20 cellular contexts compared by ENCODE assay signal in genomic region chr2:172416447-172417058, GRCh38.
"Had no signal": no experiment of that assay in that cellular context is flagged by ENCODE, and none has a peak within 500 bp of the region (broad histone marks: within the 10 kb centered on the region; RNA-seq: fewer than 3 reads in every experiment).

No MANE protein-coding gene starts in this region.

- FAIRE-seq: keratinocyte, TTC549 had no signal

- H3K27ac Mint-ChIP-seq: activated CD4-positive, alpha-beta T cell treated with anti-CD3 and anti-CD28 coated beads, Interleukin-2, amount 10 ng/mL, durations not matched to agents 7 days and 5 days; activated T-helper 17 cell treated with anti-CD3 and anti-CD28 coated beads, Interleukin-2, amount 50 U/mL, for 72 hours had no signal

- H3K27me3 Mint-ChIP-seq: activated T-helper 17 cell treated with anti-CD3 and anti-CD28 coated beads, Interleukin-2, amount 50 U/mL, for 72 hours had no signal

- H3K4me1 Mint-ChIP-seq: activated CD4-positive, alpha-beta T cell treated with anti-CD3 and anti-CD28 coated beads, Interleukin-2, amount 10 ng/mL, durations not matched to agents 7 days and 5 days; activated T-helper 17 cell treated with anti-CD3 and anti-CD28 coated beads, Interleukin-2, amount 50 U/mL, for 72 hours had no signal

- H3K36me3 ChIP-seq: gastroesophageal sphincter, left ventricle myocardium inferior, ovary, tibial nerve, vagina had no signal

- H3K4me1 ChIP-seq: gastroesophageal sphincter, left ventricle myocardium inferior, vagina had no signal

- H3K4me3 ChIP-seq: body of pancreas, gastroesophageal sphincter, left ventricle myocardium inferior, ovary, tibial nerve, vagina had no signal

- DNase-seq: activated CD4-positive, alpha-beta T cell treated with anti-CD3 and anti-CD28 coated beads, Interleukin-2, amount 10 ng/mL, durations not matched to agents 7 days and 5 days; activated CD4-positive, CD25-positive, alpha-beta regulatory T cell; activated naive CD4-positive, alpha-beta T cell treated with anti-CD3 and anti-CD28 coated beads, Interleukin-2, amount 50 U/mL, for 16 hours; activated T-cell treated with anti-CD3 and anti-CD28 coated beads for 4 hours; amniotic stem cell; body of pancreas; central memory CD4-positive, alpha-beta T cell; effector memory CD4-positive, alpha-beta T cell; left ventricle myocardium inferior; mesenchymal stem cell; ovary; stimulated activated CD4-positive, alpha-beta T cell treated with anti-CD3 and anti-CD28 coated beads, Interleukin-4, amount 100 ng/mL, for 24 hours had no signal

- H3K4me3 Mint-ChIP-seq: activated CD4-positive, alpha-beta T cell treated with anti-CD3 and anti-CD28 coated beads, Interleukin-2, amount 10 ng/mL, durations not matched to agents 7 days and 5 days; activated T-helper 17 cell treated with anti-CD3 and anti-CD28 coated beads, Interleukin-2, amount 50 U/mL, for 72 hours; neural crest cell had no signal

- ATAC-seq: activated T-helper 17 cell treated with anti-CD3 and anti-CD28 coated beads, Interleukin-2, amount 50 U/mL, for 72 hours; body of pancreas; gastroesophageal sphincter had no signal

- H3K9me3 ChIP-seq: body of pancreas, gastroesophageal sphincter, left ventricle myocardium inferior, ovary, vagina had no signal

- H3K27me3 ChIP-seq: body of pancreas, gastroesophageal sphincter, ovary, tibial nerve, vagina had no signal

- H3K27ac ChIP-seq: body of pancreas, epithelial cell of prostate, gastroesophageal sphincter, left ventricle myocardium inferior, ovary, vagina had no signal
